In genomic region chr2:217349251-217349650, GRCh38 we compare ENCODE assay signal across 1 cellular context.
TF ChIP-seq lines count a peak whose summit lies in the region.

No MANE protein-coding gene starts in this region.

TF ChIP-seq in HEK293, 187 proteins besides CTCF, POLR2A, EP300 and RAD21 (continued from another document):
- TF ChIP-seq BCL6B (tag by site-specific recombination; IDR thresholded peaks at IDR 0.05): no peak
- TF ChIP-seq GLIS2 (tag by site-specific recombination; IDR thresholded peaks at IDR 0.05): no peak
- TF ChIP-seq ZBTB8A (tag by site-specific recombination; IDR thresholded peaks at IDR 0.05): no peak
- TF ChIP-seq ZNF529 (tag by site-specific recombination; IDR thresholded peaks at IDR 0.05; ENCODE audit: insufficient replicate concordance): peak; percentile 72
- TF ChIP-seq SETDB1 (IDR thresholded peaks at IDR 0.05; ENCODE audit: insufficient read length, low read length): peak; percentile 74
- TF ChIP-seq ZNF449 (tag by site-specific recombination; IDR thresholded peaks at IDR 0.05): no peak
- no peak for TF ChIP-seq MZF1 (tag by site-specific recombination; IDR thresholded peaks at IDR 0.05; ENCODE audit: borderline replicate concordance)
- peak; percentile 68; the same call in 1 of the 2 replicates for TF ChIP-seq ZNF558 (tag by site-specific recombination; IDR thresholded peaks at IDR 0.05)
